8 cellular contexts compared by ENCODE assay signal in the genomic region with DNA sequence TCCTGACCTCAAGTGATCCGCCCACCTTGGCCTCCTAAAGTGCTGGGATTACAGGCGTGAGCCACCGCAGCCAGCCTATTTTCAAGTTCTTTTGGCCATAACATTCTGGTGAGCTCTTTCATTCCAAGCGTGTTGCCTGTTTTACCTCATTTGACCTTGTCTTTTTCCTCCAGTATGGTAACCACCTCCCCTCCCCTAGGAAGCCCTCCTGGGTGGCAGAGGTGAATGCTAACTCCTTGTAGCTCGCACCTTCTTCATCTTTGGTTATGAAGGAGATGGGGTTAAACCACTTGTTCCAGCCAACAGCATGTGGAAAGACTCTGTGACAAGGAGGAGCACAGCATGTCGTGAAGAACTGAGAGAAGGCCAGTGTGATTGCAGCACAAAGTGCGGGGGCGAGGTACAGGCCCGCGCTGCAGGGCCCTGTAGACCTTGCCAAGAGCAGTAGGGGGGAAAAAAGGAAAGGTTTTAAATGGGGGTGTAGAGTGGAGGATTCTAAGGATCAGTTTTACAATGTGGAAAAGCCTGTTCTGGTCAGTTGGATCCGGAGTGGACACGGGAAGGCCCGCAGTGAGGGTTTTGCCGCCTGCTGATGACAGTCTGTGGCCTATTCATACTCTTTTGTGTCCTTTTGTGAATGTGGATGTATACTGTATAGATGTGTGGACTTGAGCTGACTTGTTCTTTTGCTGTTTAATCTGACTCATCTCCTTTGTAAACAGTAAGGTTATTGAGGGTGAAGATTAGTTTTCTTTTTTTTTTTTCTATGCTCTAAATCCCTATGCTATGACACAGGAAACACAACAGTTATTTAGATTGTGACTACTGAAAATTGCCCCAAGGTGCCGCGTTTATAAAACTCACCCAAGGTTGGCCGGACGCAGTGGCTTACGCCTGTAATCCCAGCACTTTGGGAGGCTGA. TPM values are rescaled to one million over a fixed set of nuclear protein-coding genes. Genes with fewer than 3 reads are reported as not detected.
A peak's percentile ranks its signal among the peaks of the same experiment; 100 is the strongest.
DNase-seq lines count a peak whose midpoint lies in the region; ATAC-seq and TF ChIP-seq lines count a peak whose summit lies in the region.

No MANE protein-coding gene starts in this region.

- peak overlapping the region; percentile 6 to 94 (median 74) for H3K27ac ChIP-seq in tibial nerve

- 33 to 45% methylated on average over 19 of the region's 19 CpGs for WGBS in tibial nerve, 2 donors

- TF ChIP-seq EP300 in tibial nerve (IDR thresholded peaks at IDR 0.05), result peak in 1 of 2 donors; percentile 72

- H3K9me3 ChIP-seq in tibial nerve, result no peaks in the 10 kb centered on the region

- peaks cover 0 to 45% (median 20%) of the 10 kb centered on the region in 4 donors for H3K4me1 ChIP-seq in tibial nerve

- TF ChIP-seq POLR2A in tibial nerve (IDR thresholded peaks at IDR 0.05), result no peak

- in situ Hi-C loops in astrocyte of the cerebellum (cut with HindIII; ENCODE audit: low sequenced_read_pairs), result no loop called here

- peaks cover 0 to 9% (median 1%) of the 10 kb centered on the region in 3 donors for H3K36me3 ChIP-seq in tibial nerve

- peak; percentile 73 for DNase-seq in HT-29 (ENCODE audit: low spot score)
- peak; percentile 79 for DNase-seq in astrocyte of the cerebellum (ENCODE audit: low read depth)
- DNase-seq in kidney glomerular epithelial cell (lab: John Stamatoyannopoulos, UW), result peak; percentile 71
- DNase-seq in tibial nerve (ENCODE audit: low spot score in 2 of 2), result no peak
- DNase-seq in NCI-H1105 treated with DMSO at 0.1 percent for 48 hours (lab: John Stamatoyannopoulos, UW), result no peak
- DNase-seq in MV-4-11 (lab: John Stamatoyannopoulos, UW), result no peak

- H3K4me3 ChIP-seq in astrocyte of the cerebellum (ENCODE audit: low read depth, low read length) (no peak overlapping the region), tibial nerve (no peak overlapping the region)

- no peaks in the 10 kb centered on the region for H3K27me3 ChIP-seq in tibial nerve

- no peak for ATAC-seq in GM18517 (IDR thresholded peaks at IDR 0.05; ENCODE audit: unreplicated experiment)
- no peak for ATAC-seq in HG03280 (IDR thresholded peaks at IDR 0.05; ENCODE audit: unreplicated experiment)

- TF ChIP-seq CTCF in astrocyte of the cerebellum (IDR thresholded peaks at IDR 0.05; ENCODE audit: low read depth, low read length, missing control alignments), result no peak
- TF ChIP-seq CTCF in tibial nerve (IDR thresholded peaks at IDR 0.05), result no peak

RNA-seq across cellular contexts. Expression of gene ZNF436, which starts 7.5 kb away (rescaled TPM):
- total RNA-seq in HT-29 (2014; rRNA removed; shearing (Covaris generic)), result 2.7 and 2.9 TPM in 2 replicates
- 10 to 100 TPM; 22.8 to 35.0 (median 30.2) TPM for total RNA-seq in tibial nerve

RNA-seq across cellular contexts. Expression of gene HNRNPR, which starts 33.1 kb away (rescaled TPM):
- total RNA-seq in HT-29 (2014; rRNA removed; shearing (Covaris generic)), result 101 and 130 TPM in 2 replicates
- 10 to 100 TPM; 63.6 to 79.8 (median 74.1) TPM for total RNA-seq in tibial nerve

RNA-seq across cellular contexts. Expression of gene TCEA3, which starts 47.4 kb away (rescaled TPM):
- 2.1 and 2.3 TPM in 2 replicates for total RNA-seq in HT-29 (2014; rRNA removed; shearing (Covaris generic))
- total RNA-seq in tibial nerve, result 10 to 100 TPM; 21.0 to 48.5 (median 38.8) TPM

Comparison
In these comparisons a context has a peak if more than half of its experiments do, and no peak if none do; other contexts are left out.
1. DNase-seq: peak in HT-29 (single experiment), astrocyte of the cerebellum (single experiment) and kidney glomerular epithelial cell (single experiment); none in tibial nerve (0 of 2), NCI-H1105 treated with DMSO at 0.1 percent for 48 hours (single experiment) and MV-4-11 (single experiment).